Comparison of ENCODE assay signal across 9 cellular contexts in the genomic region with DNA sequence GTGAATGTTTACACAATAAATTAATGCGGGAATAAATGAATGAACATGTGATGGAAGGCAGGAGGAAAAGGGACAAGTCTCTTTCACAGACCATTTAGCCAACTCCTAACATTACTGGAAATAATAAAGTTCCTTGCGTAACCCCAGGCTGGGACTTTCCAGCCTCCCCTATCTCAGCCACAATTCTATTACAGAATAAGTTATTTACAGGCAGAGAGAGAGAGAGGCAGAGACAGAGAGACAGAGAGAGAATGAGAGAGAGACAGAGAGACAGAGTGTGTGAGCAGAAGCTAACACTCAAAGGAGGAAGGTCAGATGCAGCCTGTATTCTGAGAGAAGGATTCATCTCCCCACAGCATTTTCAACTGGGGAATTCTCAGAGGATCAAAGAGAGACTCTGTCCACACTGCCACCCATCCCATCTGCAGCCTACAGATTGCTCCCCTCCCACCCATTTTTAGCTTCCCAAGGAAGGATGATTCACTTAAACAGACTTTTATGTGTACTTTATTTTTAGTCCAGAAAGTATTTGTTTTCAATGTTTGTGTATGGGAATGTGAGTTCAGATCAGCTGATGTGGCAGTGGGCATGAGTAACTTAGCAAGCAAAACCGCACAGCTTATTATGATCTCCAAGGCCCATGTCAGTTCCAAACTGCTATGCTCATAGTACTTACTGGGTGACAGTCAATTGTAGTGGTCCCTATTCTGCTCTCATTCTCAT.
A peak's percentile ranks its signal among the peaks of the same experiment; 100 is the strongest.
DNase-seq lines count a peak whose midpoint lies in the region; ATAC-seq and TF ChIP-seq lines count a peak whose summit lies in the region.
"Had no signal": no experiment of that assay in that cellular context is flagged by ENCODE, and none has a peak within 500 bp of the region (broad histone marks: within the 10 kb centered on the region; RNA-seq: fewer than 3 reads in every experiment).

No MANE protein-coding gene starts in this region.

- no peak overlapping the region for H3K4me3 ChIP-seq in astrocyte of the spinal cord (ENCODE audit: low read depth, low read length)
- no peak overlapping the region for H3K4me3 ChIP-seq in kidney epithelial cell (ENCODE audit: low read depth, low read length)
- no peak overlapping the region for H3K4me3 ChIP-seq in transverse colon
- H3K4me3 ChIP-seq in HAP-1: no peak overlapping the region

- no peaks in the 10 kb centered on the region for H3K36me3 ChIP-seq in kidney epithelial cell (ENCODE audit: control insufficient read depth, insufficient read depth, low read length)
- no peaks in the 10 kb centered on the region for H3K36me3 ChIP-seq in transverse colon
- no peaks in the 10 kb centered on the region for H3K36me3 ChIP-seq in HAP-1 (replicated peaks)

- H3K4me1 ChIP-seq in transverse colon (peaks cover 6 to 60% (median 33%) of the 10 kb centered on the region in 4 donors), HAP-1 (no peaks in the 10 kb centered on the region; the same call in 1 of the 2 replicates)

- in situ Hi-C loops in astrocyte of the spinal cord (cut with HindIII; ENCODE audit: low sequenced_read_pairs): no loop called here
- in situ Hi-C loops in transverse colon (cut with MboI; ENCODE audit: low pct_ligation_motif_present in 1 of 4, low pct_unique_long_range_greater_than_20kb in 1 of 4, low sequenced_read_pairs in 3 of 4): loop anchor here in 2 of 4 donors (10.0 to 25.0 kb wide), 2 partner anchors 80 to 502 kb away; no protein-coding TSS in a partner anchor
- in situ Hi-C loops in HAP-1 (cut with MboI; ENCODE audit: low sequenced_read_pairs): no loop called here

- intact Hi-C loops in transverse colon (cut with DNase I; ENCODE audit: low total_unique reads): loop anchor here (10.0 kb wide), 1 partner anchor 210 kb away; the partner anchor contains the start of gene DYRK2

- TF ChIP-seq CTCF in astrocyte of the spinal cord (IDR thresholded peaks at IDR 0.05; ENCODE audit: low read depth, low read length): no peak
- TF ChIP-seq CTCF in kidney epithelial cell (IDR thresholded peaks at IDR 0.05; ENCODE audit: insufficient read depth, low read length, poor library complexity, severe bottlenecking): no peak
- TF ChIP-seq CTCF in transverse colon (IDR thresholded peaks at IDR 0.05): no peak

- no peak for TF ChIP-seq EP300 in transverse colon (IDR thresholded peaks at IDR 0.05; ENCODE audit: low read depth)

- 34 to 35% methylated on average over 2 to 3 of the region's 3 CpGs for WGBS in transverse colon (ENCODE audit: low coverage in 1 of 2), 2 donors

- no peak for ATAC-seq in HG02763 (IDR thresholded peaks at IDR 0.05; ENCODE audit: unreplicated experiment)

- DNase-seq in HS-5 (ENCODE audit: low read depth): peak; percentile 83
- DNase-seq in astrocyte of the spinal cord (ENCODE audit: low read depth, low spot score): peak; percentile 96
- peak; percentile 95 for DNase-seq in kidney epithelial cell (ENCODE audit: low read depth)
- no peak for DNase-seq in transverse colon
- DNase-seq in HAP-1 (ENCODE audit: low spot score in 2 of 2): no peak
- DNase-seq in NCI-H510A (lab: John Stamatoyannopoulos, UW): no peak
- DNase-seq in iPS-NIHi11 (ENCODE audit: low spot score): no peak
- DNase-seq: NCI-H446 treated with DMSO at 0.1 percent for 48 hours had no signal

- H3K9me3 ChIP-seq in transverse colon (no peaks in the 10 kb centered on the region), HAP-1 (no peaks in the 10 kb centered on the region)

- no peak for TF ChIP-seq POLR2A in transverse colon (IDR thresholded peaks at IDR 0.05)

- no peaks in the 10 kb centered on the region for H3K27me3 ChIP-seq in kidney epithelial cell (ENCODE audit: control insufficient read depth, insufficient read depth, low read length)
- H3K27me3 ChIP-seq in transverse colon: no peaks in the 10 kb centered on the region
- H3K27me3 ChIP-seq in HAP-1 (ENCODE audit: low read depth): no peaks in the 10 kb centered on the region

- peak overlapping the region; percentile 43 to 64 (median 59) for H3K27ac ChIP-seq in transverse colon

Comparison
In these comparisons a context has a peak if more than half of its experiments do, and no peak if none do; other contexts are left out.
1. DNase-seq: peak in HS-5 (single experiment), astrocyte of the spinal cord (single experiment) and kidney epithelial cell (single experiment); none in transverse colon (single experiment), HAP-1 (0 of 2), NCI-H510A (single experiment) and iPS-NIHi11 (single experiment).